In genomic region chr5:120231563-120231962, GRCh38 we compare ENCODE assay signal across 35 cellular contexts.
"Had no signal": no experiment of that assay in that cellular context is flagged by ENCODE, and none has a peak within 500 bp of the region (broad histone marks: within the 10 kb centered on the region; RNA-seq: fewer than 3 reads in every experiment).

No MANE protein-coding gene starts in this region.

- DNase-seq: Karpas-422, Kasumi-1, MG63, MM.1S, MV-4-11, NCI-H1048, NCI-H1092, NCI-H1092 treated with DMSO at 0.1 percent for 48 hours, NCI-H1105, NCI-H1105 treated with DMSO at 0.1 percent for 48 hours, NCI-H1417, NCI-H1417 treated with DMSO at 0.1 percent for 48 hours, NCI-H1436, NCI-H1436 treated with DMSO at 0.1 percent for 48 hours, NCI-H146, NCI-H1694, NCI-H1694 treated with DMSO at 0.1 percent for 48 hours, NCI-H187, NCI-H187 treated with DMSO at 0.1 percent for 48 hours, NCI-H1930, NCI-H2029, NCI-H2029 treated with DMSO at 0.1 percent for 48 hours, NCI-H2081, NCI-H2081 treated with DMSO at 0.1 percent for 48 hours, NCI-H2107, NCI-H2171, NCI-H2171 treated with DMSO at 0.1 percent for 48 hours, NCI-H2227 treated with DMSO at 0.1 percent for 48 hours, NCI-H226, NCI-H345, NCI-H446, NCI-H446 treated with DMSO at 0.1 percent for 48 hours, NCI-H510A, NCI-H510A treated with DMSO at 0.1 percent for 48 hours, NCI-H524 had no signal

- H3K9me3 ChIP-seq: MG63 had no signal

- H3K27me3 ChIP-seq: MG63 had no signal

- H3K4me3 ChIP-seq: MG63 had no signal

- H3K36me3 ChIP-seq: MG63 had no signal
